ENCODE assay signal across 12 cellular contexts in genomic region chr14:91473046-91473445, GRCh38.
"Had no signal": no experiment of that assay in that cellular context is flagged by ENCODE, and none has a peak within 500 bp of the region (broad histone marks: within the 10 kb centered on the region; RNA-seq: fewer than 3 reads in every experiment).

No MANE protein-coding gene starts in this region.

- H3K9me3 Mint-ChIP-seq: activated T-helper 1 cell treated with anti-CD3 and anti-CD28 coated beads, Interleukin-12 subunit alpha, Interleukin-12 subunit beta, Interleukin-2, Interleukin-4 antibody, amounts not matched to agents 30 ng/mL and 10 ng/mL and 1 ng/mL, durations not matched to agents 14 hours and 24 hours and 36 hours; dendritic cell treated with granulocyte-macrophage colony-stimulating factor and Interleukin-4, amounts not matched to agents 40 ng/mL and 50 ng/mL, for 4 days; immature natural killer cell; stimulated activated naive B cell treated with anti-CD40 and anti-IgM and Interleukin-4, amounts not matched to agents 10 μg/mL and 1 μg/mL and 100 μg/mL, for 72 hours had no signal

- H3K27ac ChIP-seq: pancreas, sigmoid colon, SJCRH30, tibial artery had no signal

- H3K4me3 Mint-ChIP-seq: activated T-helper 1 cell treated with anti-CD3 and anti-CD28 coated beads, Interleukin-12 subunit alpha, Interleukin-12 subunit beta, Interleukin-2, Interleukin-4 antibody, amounts not matched to agents 30 ng/mL and 10 ng/mL and 1 ng/mL, durations not matched to agents 14 hours and 24 hours and 36 hours; dendritic cell treated with granulocyte-macrophage colony-stimulating factor and Interleukin-4, amounts not matched to agents 40 ng/mL and 50 ng/mL, for 4 days; immature natural killer cell; stimulated activated naive B cell treated with anti-CD40 and anti-IgM and Interleukin-4, amounts not matched to agents 10 μg/mL and 1 μg/mL and 100 μg/mL, for 72 hours had no signal

- H3K27ac Mint-ChIP-seq: activated T-helper 1 cell treated with anti-CD3 and anti-CD28 coated beads, Interleukin-12 subunit alpha, Interleukin-12 subunit beta, Interleukin-2, Interleukin-4 antibody, amounts not matched to agents 30 ng/mL and 10 ng/mL and 1 ng/mL, durations not matched to agents 14 hours and 24 hours and 36 hours; dendritic cell treated with granulocyte-macrophage colony-stimulating factor and Interleukin-4, amounts not matched to agents 40 ng/mL and 50 ng/mL, for 4 days; stimulated activated naive B cell treated with anti-CD40 and anti-IgM and Interleukin-4, amounts not matched to agents 10 μg/mL and 1 μg/mL and 100 μg/mL, for 72 hours had no signal

- H3K27me3 ChIP-seq: pancreas, sigmoid colon, SJCRH30, tibial artery had no signal

- H3K4me1 ChIP-seq: pancreas, SJCRH30 had no signal

- H3K27me3 Mint-ChIP-seq: dendritic cell treated with granulocyte-macrophage colony-stimulating factor and Interleukin-4, amounts not matched to agents 40 ng/mL and 50 ng/mL, for 4 days; stimulated activated naive B cell treated with anti-CD40 and anti-IgM and Interleukin-4, amounts not matched to agents 10 μg/mL and 1 μg/mL and 100 μg/mL, for 72 hours had no signal

- DNase-seq: activated CD4-positive, alpha-beta T cell treated with anti-CD3 and anti-CD28 coated beads, Interleukin-2, amount 50 U/mL, for 4 hours; aorta; head of caudate nucleus; immature natural killer cell; pancreas; sigmoid colon; SJCRH30; stimulated activated CD4-positive, alpha-beta T cell treated with anti-CD3 and anti-CD28 coated beads, Interleukin-1b, Interleukin-23, amount 100 ng/mL, for 48 hours; stimulated activated naive B cell treated with anti-CD40 and anti-IgM and Interleukin-4, amounts not matched to agents 10 μg/mL and 1 μg/mL and 100 μg/mL, for 72 hours; tibial artery had no signal

- ATAC-seq: pancreas; stimulated activated naive B cell treated with anti-CD40 and anti-IgM and Interleukin-4, amounts not matched to agents 10 μg/mL and 1 μg/mL and 100 μg/mL, for 72 hours had no signal

- H3K4me3 ChIP-seq: pancreas, sigmoid colon, SJCRH30, tibial artery had no signal

- H3K9me3 ChIP-seq: pancreas, sigmoid colon, SJCRH30, tibial artery had no signal
